ENCODE assay signal across 1 cellular context in genomic region chrX:129790146-129790545, GRCh38.
TF ChIP-seq lines count a peak whose summit lies in the region.

No MANE protein-coding gene starts in this region.

TF ChIP-seq in HepG2, 621 proteins besides CTCF, POLR2A, EP300 and RAD21:
- TF ChIP-seq E2F1 (CRISPR knock-in tag; IDR thresholded peaks at IDR 0.05): no peak
